In genomic region chr6:163369122-163369521, GRCh38 we compare ENCODE assay signal across 30 cellular contexts.
"Had no signal": no experiment of that assay in that cellular context is flagged by ENCODE, and none has a peak within 500 bp of the region (broad histone marks: within the 10 kb centered on the region; RNA-seq: fewer than 3 reads in every experiment).

No MANE protein-coding gene starts in this region.

- H3K27ac Mint-ChIP-seq: activated B cell treated with CpG ODN at 0.5 μM for 24 hours; activated CD4-positive, alpha-beta T cell treated with anti-CD3 and anti-CD28 coated beads, Interleukin-2, amount 10 ng/mL, durations not matched to agents 24 days and 14 days; activated naive CD8-positive, alpha-beta T cell treated with anti-CD3 and anti-CD28 coated beads, Interleukin-2, amount 50 U/mL, for 24 hours; T-helper 1 cell treated with Interleukin-12 subunit alpha and Interleukin-12 subunit beta and Interleukin-4 antibody, amounts not matched to agents 30 μg/mL and 1 μg/mL, for 36 hours had no signal

- H3K36me3 ChIP-seq: Peyer's patch, SJCRH30 had no signal

- H3K9me3 Mint-ChIP-seq: activated B cell treated with CpG ODN at 0.5 μM for 24 hours; activated CD4-positive, alpha-beta T cell treated with anti-CD3 and anti-CD28 coated beads, Interleukin-2, amount 10 ng/mL, durations not matched to agents 24 days and 14 days; activated naive CD4-positive, alpha-beta T cell treated with anti-CD3 and anti-CD28 coated beads, Interleukin-2, amount 50 U/mL, for 72 hours; activated naive CD8-positive, alpha-beta T cell treated with anti-CD3 and anti-CD28 coated beads, Interleukin-2, amount 50 U/mL, for 24 hours; activated T-cell treated with anti-CD3 and anti-CD28 coated beads, Interleukin-2, amount 50 U/mL, for 4 hours; central memory CD8-positive, alpha-beta T cell; T-helper 1 cell treated with Interleukin-12 subunit alpha and Interleukin-12 subunit beta and Interleukin-4 antibody, amounts not matched to agents 30 μg/mL and 1 μg/mL, for 36 hours had no signal

- ATAC-seq: activated naive CD4-positive, alpha-beta T cell treated with anti-CD3 and anti-CD28 coated beads, Interleukin-2, amount 50 U/mL, for 72 hours; activated naive CD8-positive, alpha-beta T cell treated with anti-CD3 and anti-CD28 coated beads, Interleukin-2, amount 50 U/mL, for 24 hours; activated T-cell treated with anti-CD3 and anti-CD28 coated beads, Interleukin-2, amount 50 U/mL, for 4 hours; SK-N-SH treated with all-trans-retinoic acid at 6 μM for 48 hours had no signal

- H3K9me3 ChIP-seq: Peyer's patch, SJCRH30 had no signal

- H3K4me3 Mint-ChIP-seq: activated B cell treated with CpG ODN at 0.5 μM for 24 hours; activated CD4-positive, alpha-beta T cell treated with anti-CD3 and anti-CD28 coated beads, Interleukin-2, amount 10 ng/mL, durations not matched to agents 24 days and 14 days; activated naive CD8-positive, alpha-beta T cell treated with anti-CD3 and anti-CD28 coated beads, Interleukin-2, amount 50 U/mL, for 24 hours; activated T-cell treated with anti-CD3 and anti-CD28 coated beads, Interleukin-2, amount 50 U/mL, for 4 hours; brain; central memory CD8-positive, alpha-beta T cell; T-helper 1 cell treated with Interleukin-12 subunit alpha and Interleukin-12 subunit beta and Interleukin-4 antibody, amounts not matched to agents 30 μg/mL and 1 μg/mL, for 36 hours had no signal

- H3K4me1 Mint-ChIP-seq: activated B cell treated with CpG ODN at 0.5 μM for 24 hours; activated naive CD8-positive, alpha-beta T cell treated with anti-CD3 and anti-CD28 coated beads, Interleukin-2, amount 50 U/mL, for 24 hours had no signal

- H3K27ac ChIP-seq: Peyer's patch, RWPE1, SJCRH30 had no signal

- H3K36me3 Mint-ChIP-seq: activated naive CD4-positive, alpha-beta T cell treated with anti-CD3 and anti-CD28 coated beads, Interleukin-2, amount 50 U/mL, for 72 hours; brain had no signal

- H3K27me3 ChIP-seq: Peyer's patch, SJCRH30 had no signal

- DNase-seq: activated B cell treated with CpG ODN at 0.5 μM for 24 hours; activated CD4-positive, alpha-beta T cell treated with anti-CD3 and anti-CD28 coated beads for 1 hour; activated CD4-positive, alpha-beta T cell treated with anti-CD3 and anti-CD28 coated beads, Interleukin-2, amount 10 ng/mL, durations not matched to agents 24 days and 14 days; activated CD4-positive, alpha-beta T cell treated with anti-CD3 and anti-CD28 coated beads, Interleukin-2, amount 50 U/mL, for 48 hours; activated CD8-positive, alpha-beta memory T cell treated with anti-CD3 and anti-CD28 coated beads for 24 hours; activated effector memory CD4-positive, alpha-beta T cell treated with anti-CD3 and anti-CD28 coated beads, Interleukin-2, amount 50 U/mL, for 16 hours; activated naive CD4-positive, alpha-beta T cell treated with Interleukin-2 at 50 U/mL for 16 hours; activated naive CD8-positive, alpha-beta T cell treated with anti-CD3 and anti-CD28 coated beads, Interleukin-2, amount 50 U/mL, for 24 hours; activated T-cell treated with anti-CD3 and anti-CD28 coated beads, Interleukin-2, amount 50 U/mL, for 4 hours; amygdala; Karpas-422; MM.1S; NCI-H1092 treated with DMSO at 0.1 percent for 48 hours; NCI-H1417 treated with DMSO at 0.1 percent for 48 hours; NCI-H1694; NCI-H2029; NCI-H2107; NCI-H226; NCI-H526; NCI-H774; NK-92 treated with Interleukin-12 subunit alpha and Interleukin-12 subunit beta, amount 100 ng/mL, for 24 hours; Peyer's patch; Right ventricle myocardium superior; SJCRH30 had no signal

- H3K4me1 ChIP-seq: Peyer's patch, SJCRH30 had no signal

- H3K4me3 ChIP-seq: Peyer's patch, SJCRH30 had no signal

- H3K27me3 Mint-ChIP-seq: activated CD4-positive, alpha-beta T cell treated with anti-CD3 and anti-CD28 coated beads, Interleukin-2, amount 10 ng/mL, durations not matched to agents 24 days and 14 days had no signal
